ENCODE assay signal across 23 cellular contexts in genomic region chr16:31715915-31716314, GRCh38.
DNase-seq lines count a peak whose midpoint lies in the region; ATAC-seq and TF ChIP-seq lines count a peak whose summit lies in the region.
"Had no signal": no experiment of that assay in that cellular context is flagged by ENCODE, and none has a peak within 500 bp of the region (broad histone marks: within the 10 kb centered on the region; RNA-seq: fewer than 3 reads in every experiment).

No MANE protein-coding gene starts in this region.

- H3K4me2 ChIP-seq in DOHH2 (ENCODE audit: low read length), result peak overlapping the region; percentile 60; the same call in 1 of the 2 replicates
- H3K4me2 ChIP-seq in neuronal stem cell (ENCODE audit: insufficient read depth, low read length, poor library complexity, severe bottlenecking), result no peak overlapping the region

- H3K9me3 ChIP-seq in CD4-positive, CD25-positive, alpha-beta regulatory T cell (ENCODE audit: control insufficient read depth in 2 of 2, low read length in 2 of 2), result peaks cover 0 to 10% of the 10 kb centered on the region in 2 experiments
- H3K9me3 ChIP-seq in DOHH2 (ENCODE audit: control insufficient read depth, insufficient read depth, low read length), result no peaks in the 10 kb centered on the region
- H3K9me3 ChIP-seq in neuronal stem cell (replicated peaks in 1 of 2; ENCODE audit: control insufficient read depth in 2 of 2, insufficient read depth in 1 of 2, low read depth in 1 of 2, low read length in 2 of 2), result peaks cover 2 to 61% of the 10 kb centered on the region in 2 donors
- H3K9me3 ChIP-seq: pancreas, right atrium auricular region, tibial artery had no signal

- peaks cover 15% of the 10 kb centered on the region for H3K36me3 Mint-ChIP-seq in CD4-positive, CD25-positive, alpha-beta regulatory T cell
- H3K36me3 Mint-ChIP-seq in central memory CD8-positive, alpha-beta T cell (ENCODE audit: insufficient read depth), result peaks cover 22% of the 10 kb centered on the region

- no peaks in the 10 kb centered on the region for H3F3A ChIP-seq in DOHH2 (ENCODE audit: control insufficient read depth, insufficient read depth)

- no peak overlapping the region for H2AFZ ChIP-seq in neuronal stem cell (ENCODE audit: low read length)

- no peaks in the 10 kb centered on the region for H3K9me2 ChIP-seq in DOHH2 (replicated peaks; ENCODE audit: control insufficient read depth, low read length)

- TF ChIP-seq CTCF in DOHH2 (IDR thresholded peaks at IDR 0.05; ENCODE audit: low read depth, low read length, poor library complexity, severe bottlenecking), result no peak

- H4K91ac ChIP-seq in neuronal stem cell (ENCODE audit: low read depth, low read length, poor library complexity), result no peak overlapping the region

- no peak overlapping the region for H3K27ac ChIP-seq in CD4-positive, CD25-positive, alpha-beta regulatory T cell (ENCODE audit: insufficient read depth, low read length, poor library complexity, severe bottlenecking)
- H3K27ac ChIP-seq in DOHH2 (ENCODE audit: low read depth, low read length) (no peak overlapping the region), neuronal stem cell (replicated peaks; ENCODE audit: low read length) (no peak overlapping the region)
- H3K27ac ChIP-seq: epithelial cell of prostate, pancreas, right atrium auricular region, tibial artery had no signal

- no peak overlapping the region for H2BK12ac ChIP-seq in neuronal stem cell (ENCODE audit: low read length)

- no peak overlapping the region for H3K4me3 ChIP-seq in CD4-positive, CD25-positive, alpha-beta regulatory T cell (ENCODE audit: low read depth, low read length)
- no peak overlapping the region for H3K4me3 ChIP-seq in DOHH2 (ENCODE audit: low read length)
- no peak overlapping the region for H3K4me3 ChIP-seq in neuronal stem cell (ENCODE audit: low read length in 2 of 2)
- H3K4me3 ChIP-seq: pancreas, right atrium auricular region, tibial artery had no signal

- H3K14ac ChIP-seq in neuronal stem cell (ENCODE audit: low read length), result no peak overlapping the region

- peak overlapping the region in 2 of 3 donors; percentile 6 to 87 for H3K27ac Mint-ChIP-seq in CD4-positive, CD25-positive, alpha-beta regulatory T cell
- peak overlapping the region; percentile 88 for H3K27ac Mint-ChIP-seq in central memory CD8-positive, alpha-beta T cell (ENCODE audit: low read depth)

- peaks cover 30% of the 10 kb centered on the region for H3K4me1 ChIP-seq in CD4-positive, CD25-positive, alpha-beta regulatory T cell (ENCODE audit: control insufficient read depth, insufficient read depth, low read length, poor library complexity, severe bottlenecking)
- peaks cover 25% of the 10 kb centered on the region for H3K4me1 ChIP-seq in DOHH2 (ENCODE audit: control insufficient read depth, low read length)
- peaks cover 0 to 5% of the 10 kb centered on the region in 2 donors for H3K4me1 ChIP-seq in neuronal stem cell (ENCODE audit: control insufficient read depth in 2 of 2, insufficient read depth in 1 of 2, low read depth in 1 of 2, low read length in 2 of 2)

- WGBS in neuronal stem cell (ENCODE audit: extremely low coverage in 2 of 2, insufficient read length in 2 of 2, insufficient replicate concordance in 1 of 2), 2 donors, result no CpG with 5 or more reads among the region's 4 CpGs

- H2BK15ac ChIP-seq in neuronal stem cell (ENCODE audit: low read length), result no peak overlapping the region

- H4K20me1 ChIP-seq in DOHH2 (ENCODE audit: control insufficient read depth, insufficient read depth, low read depth, low read length), result peaks cover 12% of the 10 kb centered on the region; the same call in 1 of the 2 replicates

- peaks cover 0 to 5% (median 2%) of the 10 kb centered on the region in 7 donors for H3K9me3 Mint-ChIP-seq in CD4-positive, CD25-positive, alpha-beta regulatory T cell
- H3K9me3 Mint-ChIP-seq in central memory CD8-positive, alpha-beta T cell, result no peaks in the 10 kb centered on the region

- H3K4me1 Mint-ChIP-seq in CD4-positive, CD25-positive, alpha-beta regulatory T cell, result peaks cover 20 to 69% (median 41%) of the 10 kb centered on the region in 4 donors
- H3K4me1 Mint-ChIP-seq in central memory CD8-positive, alpha-beta T cell, result peaks cover 68% of the 10 kb centered on the region

- peaks cover 60% of the 10 kb centered on the region for H3K79me2 ChIP-seq in DOHH2 (ENCODE audit: control insufficient read depth, low read length)

- DNase-seq in CD4-positive, CD25-positive, alpha-beta regulatory T cell, result no peak
- DNase-seq in central memory CD8-positive, alpha-beta T cell (ENCODE audit: low spot score in 2 of 2), result no peak
- DNase-seq in neuronal stem cell (ENCODE audit: low spot score) (no peak), NK-92 (lab: John Stamatoyannopoulos, UW; ENCODE audit: unreplicated experiment) (no peak)
- DNase-seq: activated CD4-positive, alpha-beta T cell treated with anti-CD3 and anti-CD28 coated beads for 4 hours; cerebellar nuclear complex; GF-D8; GOT3; left cardiac atrium; NCI-H2171; NCI-H526; pancreas; RPMI8226; stimulated activated CD4-positive, alpha-beta T cell treated with anti-CD3 and anti-CD28 coated beads, Interleukin-4, amount 100 ng/mL, for 1 hour; stimulated activated naive CD4-positive, alpha-beta T cell treated with Interleukin-2 at 50 U/mL for 16 hours; T-helper 2 cell; tibial artery had no signal

- H2AK5ac ChIP-seq in neuronal stem cell (ENCODE audit: low read depth, low read length), result no peak overlapping the region

- no peaks in the 10 kb centered on the region for H3K27me3 ChIP-seq in CD4-positive, CD25-positive, alpha-beta regulatory T cell (ENCODE audit: control insufficient read depth, insufficient read depth, low read length)
- H3K27me3 ChIP-seq in DOHH2 (ENCODE audit: control insufficient read depth, low read length) (no peaks in the 10 kb centered on the region), neuronal stem cell (ENCODE audit: control insufficient read depth in 3 of 3, insufficient read depth in 3 of 3, low read depth in 1 of 3, low read length in 3 of 3) (peaks cover 0 to 3% (median 0%) of the 10 kb centered on the region in 3 experiments)
- H3K27me3 ChIP-seq: pancreas, right atrium auricular region, tibial artery had no signal

- H4K8ac ChIP-seq in neuronal stem cell (ENCODE audit: low read depth, low read length), result no peak overlapping the region

- peak overlapping the region; percentile 25 for H3K9ac ChIP-seq in neuronal stem cell (ENCODE audit: low read depth, low read length, poor library complexity)

- H3K27me3 Mint-ChIP-seq in CD4-positive, CD25-positive, alpha-beta regulatory T cell, result no peaks in the 10 kb centered on the region
- no peaks in the 10 kb centered on the region for H3K27me3 Mint-ChIP-seq in central memory CD8-positive, alpha-beta T cell
- H3K27me3 Mint-ChIP-seq: activated naive CD4-positive, alpha-beta T cell treated with anti-CD3 and anti-CD28 coated beads, Interleukin-2, amount 50 U/mL, for 24 hours had no signal

- no peak overlapping the region for H3K18ac ChIP-seq in neuronal stem cell (ENCODE audit: low read length)

- ATAC-seq in CD4-positive, CD25-positive, alpha-beta regulatory T cell (ENCODE audit: low read depth in 2 of 2), result no peak
- no peak for ATAC-seq in central memory CD8-positive, alpha-beta T cell (replicated peaks; ENCODE audit: extremely low read depth, poor library complexity, severe bottlenecking)
- ATAC-seq in GM19395 (IDR thresholded peaks at IDR 0.05; ENCODE audit: unreplicated experiment), result no peak
- no peak for ATAC-seq in HG02610 (IDR thresholded peaks at IDR 0.05; ENCODE audit: unreplicated experiment)
- ATAC-seq: left cardiac atrium, pancreas had no signal

- peaks cover 22% of the 10 kb centered on the region for H3K36me3 ChIP-seq in CD4-positive, CD25-positive, alpha-beta regulatory T cell (ENCODE audit: control insufficient read depth, insufficient read depth, low read length)
- H3K36me3 ChIP-seq in DOHH2 (ENCODE audit: control insufficient read depth, low read length) (peaks cover 50% of the 10 kb centered on the region), neuronal stem cell (replicated peaks in 1 of 2; ENCODE audit: control insufficient read depth in 2 of 2, insufficient read depth in 2 of 2, low read length in 2 of 2) (peaks cover 7 to 64% of the 10 kb centered on the region in 2 donors)
- H3K36me3 ChIP-seq: pancreas, right atrium auricular region had no signal

- peak overlapping the region in 2 of 4 donors; percentile 98 to 100 for H3K4me3 Mint-ChIP-seq in CD4-positive, CD25-positive, alpha-beta regulatory T cell
- peak overlapping the region; percentile 99 for H3K4me3 Mint-ChIP-seq in central memory CD8-positive, alpha-beta T cell

- H3K4ac ChIP-seq in neuronal stem cell (ENCODE audit: low read length), result no peak overlapping the region

- peak overlapping the region; percentile 13 for H3K23ac ChIP-seq in neuronal stem cell (ENCODE audit: low read depth, low read length, poor library complexity)

- no peak overlapping the region for H2BK5ac ChIP-seq in neuronal stem cell (ENCODE audit: low read length)

- no peak overlapping the region for H2BK120ac ChIP-seq in neuronal stem cell (ENCODE audit: low read depth, low read length)

- peaks cover 11% of the 10 kb centered on the region for H3K79me1 ChIP-seq in neuronal stem cell (ENCODE audit: low read depth, low read length)
